Comparison of ENCODE assay signal across 8 cellular contexts in genomic region chr7:150222083-150222482, GRCh38.
DNase-seq lines count a peak whose midpoint lies in the region; ATAC-seq and TF ChIP-seq lines count a peak whose summit lies in the region.
"Not testable (repeated sequence)": the region's sequence is repeated elsewhere in the genome, so short reads cannot be mapped to it uniquely, and the experiment has no call there.

No MANE protein-coding gene starts in this region.

- H3K4me1 Mint-ChIP-seq in endodermal cell = not testable (repeated sequence)

- H3K9ac ChIP-seq in endodermal cell (ENCODE audit: extremely low read depth, low read length, poor library complexity, severe bottlenecking); parathyroid adenoma: not testable (repeated sequence)

- H3K27me3 Mint-ChIP-seq in endodermal cell (ENCODE audit: insufficient read depth) = peaks cover 64% of the 10 kb centered on the region

- H3K27ac ChIP-seq in endodermal cell (ENCODE audit: low read depth, low read length); parathyroid adenoma: not testable (repeated sequence)

- in situ Hi-C loops in G401 (cut with HindIII; ENCODE audit: low sequenced_read_pairs) = not testable (repeated sequence)

- H3K27ac Mint-ChIP-seq in endodermal cell = not testable (repeated sequence)

- not testable (repeated sequence) for H3K4me3 ChIP-seq in endodermal cell (ENCODE audit: low read length); parathyroid adenoma (ENCODE audit: low read depth, low read length)

- ATAC-seq in SK-N-SH treated with all-trans-retinoic acid at 6 μM for 48 hours = peak; percentile 63

- H3K27me3 ChIP-seq in endodermal cell (ENCODE audit: control insufficient read depth, insufficient read depth, low read length, poor library complexity, severe bottlenecking) = peaks cover 48% of the 10 kb centered on the region
- H3K27me3 ChIP-seq in parathyroid adenoma (ENCODE audit: control insufficient read depth, insufficient read depth, low read length) = not testable (repeated sequence)

- not testable (repeated sequence) for H3K36me3 ChIP-seq in endodermal cell (ENCODE audit: control insufficient read depth, insufficient read depth, low read length); parathyroid adenoma (ENCODE audit: control insufficient read depth, insufficient read depth, low read length)

- not testable (repeated sequence) for H2AFZ ChIP-seq in parathyroid adenoma

- 66% methylated on average over 4 of the region's 6 CpGs; no CpG with 5 or more reads in 1 of the 2 experiments for WGBS in endodermal cell (ENCODE audit: insufficient coverage in 1 of 2, insufficient read length in 1 of 2), 2 experiments

- not testable (repeated sequence) for H3K36me3 Mint-ChIP-seq in endodermal cell (ENCODE audit: low read depth)

- not testable (repeated sequence) for H3K79me2 ChIP-seq in parathyroid adenoma

- H3K4me3 Mint-ChIP-seq in endodermal cell = not testable (repeated sequence)

- H3K4me2 ChIP-seq in parathyroid adenoma (ENCODE audit: low read length) = not testable (repeated sequence)

- not testable (repeated sequence) for H3K9me3 Mint-ChIP-seq in endodermal cell

- not testable (repeated sequence) for H3K4me1 ChIP-seq in endodermal cell (ENCODE audit: control insufficient read depth, insufficient read depth, low read length); parathyroid adenoma

- not testable (repeated sequence) for H3K9me3 ChIP-seq in endodermal cell (ENCODE audit: control insufficient read depth, low read length); parathyroid adenoma (ENCODE audit: control insufficient read depth, low read length)

- peak; percentile 37 for TF ChIP-seq CTCF in endodermal cell (conservative IDR thresholded peaks at IDR 0.05)
- peak; percentile 10 for TF ChIP-seq CTCF in parathyroid adenoma (IDR thresholded peaks at IDR 0.05)

- DNase-seq in Ammon's horn (ENCODE audit: low spot score) (peak; percentile 58), G401 (ENCODE audit: low spot score) (peak; percentile 30), NCI-H1694 (lab: John Stamatoyannopoulos, UW) (peak; percentile 21), NCI-H69 (lab: John Stamatoyannopoulos, UW) (peak; percentile 19), endodermal cell (peak; percentile 43), islet precursor cell (peak; percentile 46)
